ENCODE assay signal across 8 cellular contexts in the genomic region with DNA sequence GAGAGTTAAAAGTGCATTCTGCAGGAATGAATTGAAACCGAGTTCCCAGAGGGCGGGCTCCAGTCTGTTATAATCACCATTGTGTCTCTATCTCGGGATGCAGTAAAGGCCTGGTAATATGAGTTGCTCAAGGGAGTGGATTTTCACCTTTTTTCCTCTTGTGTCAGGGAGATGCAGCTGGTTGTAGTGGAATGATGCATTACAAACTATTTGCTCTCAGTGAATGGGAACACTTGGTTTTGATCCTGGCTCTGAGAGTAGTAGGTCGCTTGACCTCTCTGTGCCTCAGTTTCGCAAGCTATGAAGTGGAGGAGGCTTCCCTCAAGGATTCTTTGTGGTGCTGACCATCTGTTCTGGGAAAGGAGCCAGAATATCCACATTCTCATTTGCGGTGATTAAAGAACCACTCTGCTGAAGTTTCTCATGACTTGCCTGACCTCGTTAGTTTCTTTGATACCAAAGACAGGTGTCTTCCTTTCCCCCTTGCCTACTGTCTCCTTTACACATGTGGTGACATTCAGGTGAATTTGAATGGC.
DNase-seq lines count a peak whose midpoint lies in the region; ATAC-seq and FAIRE-seq lines count a peak whose summit lies in the region.

No MANE protein-coding gene starts in this region.

- FAIRE-seq in small intestine (lab: Jason Lieb, UNC), result no peak

- H3K9me3 ChIP-seq in adipocyte (ENCODE audit: control insufficient read depth, low read length) (no peaks in the 10 kb centered on the region), small intestine (ENCODE audit: control insufficient read depth, low read depth) (no peaks in the 10 kb centered on the region)

- 42 to 54% (median 50%) methylated on average over 7 of the region's 7 CpGs for WGBS in small intestine, 3 donors

- H3K27ac ChIP-seq in small intestine (ENCODE audit: low read depth in 1 of 2, low read length in 1 of 2), result peak overlapping the region in 1 of 2 donors; percentile 12

- no peak overlapping the region for H3K9ac ChIP-seq in adipocyte (ENCODE audit: low read length)

- DNase-seq in A172 (ENCODE audit: low spot score), result peak; percentile 84
- DNase-seq in GM04504 (ENCODE audit: low read depth), result peak; percentile 84
- peak; percentile 74 for DNase-seq in adipocyte (ENCODE audit: low read depth)
- DNase-seq in kidney glomerular epithelial cell (lab: John Stamatoyannopoulos, UW), result peak; percentile 82
- no peak for DNase-seq in small intestine

- H3K36me3 ChIP-seq in adipocyte (ENCODE audit: control insufficient read depth, insufficient read depth, low read length, severe bottlenecking) (no peaks in the 10 kb centered on the region), small intestine (ENCODE audit: control insufficient read depth in 2 of 2, insufficient read depth in 2 of 2, low read length in 2 of 2) (no peaks in the 10 kb centered on the region)

- H3K4me1 ChIP-seq in adipocyte (ENCODE audit: control insufficient read depth, insufficient read depth, low read length), result peaks cover 46% of the 10 kb centered on the region
- H3K4me1 ChIP-seq in small intestine (ENCODE audit: control insufficient read depth in 2 of 2, insufficient read depth in 1 of 2, low read depth in 1 of 2, low read length in 1 of 2), result peaks cover 0 to 9% of the 10 kb centered on the region in 2 donors

- ATAC-seq in HG03571 (IDR thresholded peaks at IDR 0.05; ENCODE audit: unreplicated experiment) (no peak), HG02798 (IDR thresholded peaks at IDR 0.05; ENCODE audit: poor library complexity, unreplicated experiment) (no peak), HG03378 (IDR thresholded peaks at IDR 0.05; ENCODE audit: unreplicated experiment) (no peak)

- H3K27me3 ChIP-seq in adipocyte (replicated peaks; ENCODE audit: control insufficient read depth, insufficient read depth, low read length), result no peaks in the 10 kb centered on the region
- H3K27me3 ChIP-seq in small intestine (ENCODE audit: control insufficient read depth in 2 of 2, insufficient read depth in 2 of 2, low read length in 2 of 2), result no peaks in the 10 kb centered on the region

- no peak overlapping the region for H3K4me3 ChIP-seq in adipocyte (ENCODE audit: low read length)
- no peak overlapping the region for H3K4me3 ChIP-seq in small intestine (ENCODE audit: low read depth in 1 of 2, low read length in 2 of 2)
